Comparison of ENCODE assay signal across 1 cellular context in genomic region chr2:230947908-230948365, GRCh38.
TF ChIP-seq lines count a peak whose summit lies in the region.

No MANE protein-coding gene starts in this region.

TF ChIP-seq in HepG2, 621 proteins besides CTCF, POLR2A, EP300 and RAD21:
- TF ChIP-seq NFAT5 (CRISPR knock-in tag; IDR thresholded peaks at IDR 0.05), result no peak
- TF ChIP-seq ZNF776 (CRISPR knock-in tag; IDR thresholded peaks at IDR 0.05), result no peak
- no peak for TF ChIP-seq E2F2 (CRISPR knock-in tag; IDR thresholded peaks at IDR 0.05; ENCODE audit: borderline replicate concordance)
- no peak for TF ChIP-seq MAF1 (CRISPR knock-in tag; IDR thresholded peaks at IDR 0.05; ENCODE audit: borderline replicate concordance)
- TF ChIP-seq SIX1 (CRISPR knock-in tag; IDR thresholded peaks at IDR 0.05; ENCODE audit: borderline replicate concordance), result no peak
- no peak for TF ChIP-seq ATM (IDR thresholded peaks at IDR 0.05; ENCODE audit: borderline replicate concordance)
- TF ChIP-seq HNRNPL (IDR thresholded peaks at IDR 0.05; ENCODE audit: low read depth, low read length), result no peak
- no peak for TF ChIP-seq ZNF552 (CRISPR knock-in tag; IDR thresholded peaks at IDR 0.05; ENCODE audit: borderline replicate concordance)
- no peak for TF ChIP-seq ARID5B (CRISPR knock-in tag; IDR thresholded peaks at IDR 0.05)
- no peak for TF ChIP-seq SP2 (CRISPR knock-in tag; IDR thresholded peaks at IDR 0.05)
- no peak for TF ChIP-seq KLF12 (CRISPR knock-in tag; IDR thresholded peaks at IDR 0.05; ENCODE audit: borderline replicate concordance)
- no peak for TF ChIP-seq SMARCC2 (IDR thresholded peaks at IDR 0.05)
- no peak for TF ChIP-seq ATF1 (CRISPR knock-in tag; IDR thresholded peaks at IDR 0.05)
- no peak for TF ChIP-seq MEIS1 (CRISPR knock-in tag; IDR thresholded peaks at IDR 0.05; ENCODE audit: borderline replicate concordance)
- TF ChIP-seq AGO2 (optimal IDR thresholded peaks at IDR 0.05; ENCODE audit: low read depth, low read length), result no peak
- no peak for TF ChIP-seq TCF7L2 (IDR thresholded peaks at IDR 0.05; ENCODE audit: low read depth, low read length)
